ENCODE assay signal across 33 cellular contexts in genomic region chr7:55873765-55874164, GRCh38. TPM values are rescaled to one million over a fixed set of nuclear protein-coding genes. Genes with fewer than 3 reads are reported as not detected.
"Had no signal": no experiment of that assay in that cellular context is flagged by ENCODE, and none has a peak within 500 bp of the region (broad histone marks: within the 10 kb centered on the region; RNA-seq: fewer than 3 reads in every experiment).

No MANE protein-coding gene starts in this region.

- H3K27ac ChIP-seq: coronary artery, dorsolateral prefrontal cortex, epithelial cell of prostate, esophagus squamous epithelium, gastrocnemius medialis, heart right ventricle, left lung, lower lobe of right lung had no signal

- H3K9me3 ChIP-seq: esophagus squamous epithelium, gastrocnemius medialis, lower lobe of right lung, mucosa of descending colon had no signal

- H3K36me3 ChIP-seq: esophagus squamous epithelium, gastrocnemius medialis, heart right ventricle, left lung, lower lobe of right lung had no signal

- DNase-seq: dermis blood vessel endothelial cell; dorsolateral prefrontal cortex; effector CD4-positive, alpha-beta T cell; effector memory CD4-positive, alpha-beta T cell; erythroblast; esophagus squamous epithelium; foreskin fibroblast; foreskin melanocyte; gastrocnemius medialis; glutamatergic neuron; head of caudate nucleus; heart right ventricle; hippocampal formation; left cardiac atrium; left lung; left ventricle myocardium superior; lower lobe of right lung; mesenchymal stem cell; mucosa of descending colon; naive B cell; naive thymus-derived CD8-positive, alpha-beta T cell had no signal

- H3K4me3 ChIP-seq: coronary artery, dorsolateral prefrontal cortex, esophagus squamous epithelium, gastrocnemius medialis, heart right ventricle, left lung, lower lobe of right lung, mucosa of descending colon had no signal

- H3K4me1 ChIP-seq: esophagus squamous epithelium, gastrocnemius medialis, heart right ventricle, left lung, lower lobe of right lung had no signal

- ATAC-seq: esophagus mucosa; gastrocnemius medialis; heart right ventricle; left cardiac atrium; left lung; left ventricle myocardium superior; lower lobe of right lung; mucosa of descending colon; naive thymus-derived CD8-positive, alpha-beta T cell had no signal

- H3K27me3 ChIP-seq: dorsolateral prefrontal cortex, esophagus squamous epithelium, gastrocnemius medialis, left lung had no signal

- FAIRE-seq: endothelial cell of umbilical vein, islet of Langerhans, keratinocyte had no signal

RNA-seq across cellular contexts. Expression of gene SEPTIN14, which starts 11.2 kb away (rescaled TPM):
- total RNA-seq: dermis blood vessel endothelial cell; dorsolateral prefrontal cortex; endothelial cell of umbilical vein; esophagus mucosa; esophagus squamous epithelium; gastrocnemius medialis; glomerular endothelial cell; heart right ventricle; kidney epithelial cell; left cardiac atrium; left lung; left ventricle myocardium superior; lower leg skin; lower lobe of right lung; lung microvascular endothelial cell; mesenteric fat pad; mucosa of descending colon; myocyte; naive thymus-derived CD8-positive, alpha-beta T cell had no signal
- polyA plus RNA-seq: endothelial cell of umbilical vein; heart right ventricle; keratinocyte; naive thymus-derived CD8-positive, alpha-beta T cell had no signal
